Comparison of ENCODE assay signal across 8 cellular contexts in the genomic region with DNA sequence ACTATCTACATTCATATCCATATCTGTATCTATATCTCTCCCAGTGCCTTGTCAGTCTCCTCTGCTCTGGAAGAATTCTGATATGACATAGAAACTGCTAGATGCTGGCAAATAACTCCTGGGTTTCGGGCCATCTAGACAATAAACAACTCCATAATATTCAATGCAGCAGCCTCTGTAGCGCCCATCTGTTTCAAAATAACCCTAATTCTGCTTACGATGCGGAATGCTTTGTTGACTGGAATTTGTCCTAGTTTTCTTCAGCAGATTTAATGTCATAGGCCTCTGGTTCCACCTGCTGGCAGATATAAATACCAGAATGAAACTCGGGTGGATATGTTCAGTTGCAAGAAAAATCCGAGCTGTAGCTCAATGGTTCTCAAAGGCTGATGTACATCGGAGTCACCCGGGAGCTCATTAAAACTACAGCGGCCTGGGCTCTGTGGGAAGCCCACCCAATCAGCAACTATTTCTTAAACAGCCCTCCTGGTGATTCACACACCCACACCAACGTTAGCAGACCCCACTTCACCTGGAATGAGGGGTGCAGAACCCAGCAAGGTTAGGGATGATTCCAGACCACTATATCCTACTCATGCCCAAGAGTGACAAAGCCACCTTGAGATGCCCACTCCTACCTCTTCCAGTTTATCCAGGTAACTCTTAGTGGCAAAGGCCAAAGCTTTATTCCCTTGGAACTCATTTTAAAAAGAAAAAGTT.
DNase-seq lines count a peak whose midpoint lies in the region; ATAC-seq and TF ChIP-seq lines count a peak whose summit lies in the region.

No MANE protein-coding gene starts in this region.

- DNase-seq in G401 (ENCODE audit: low spot score) (peak; percentile 96), RKO (ENCODE audit: low spot score) (peak; percentile 60), dedifferentiated amniotic fluid mesenchymal stem cell (ENCODE audit: extremely low spot score) (peak; percentile 83), lower lobe of right lung (no peak), upper lobe of left lung (no peak), activated gamma-delta T cell treated with Interleukin-2 at 50 U/mL for 16 hours (no peak)

- no peaks in the 10 kb centered on the region for H3K4me1 ChIP-seq in lower lobe of right lung
- peaks cover 0 to 3% (median 2%) of the 10 kb centered on the region in 4 donors for H3K4me1 ChIP-seq in upper lobe of left lung

- no peak for TF ChIP-seq EP300 in upper lobe of left lung (IDR thresholded peaks at IDR 0.05)

- TF ChIP-seq CTCF in lower lobe of right lung (IDR thresholded peaks at IDR 0.05), result peak; percentile 64
- TF ChIP-seq CTCF in upper lobe of left lung (IDR thresholded peaks at IDR 0.05), result peak; percentile 22 to 70 (median 52)

- H3K36me3 ChIP-seq in KOPT-K1 (ENCODE audit: insufficient read depth, low read length), result no peaks in the 10 kb centered on the region
- H3K36me3 ChIP-seq in lower lobe of right lung, result no peaks in the 10 kb centered on the region
- no peaks in the 10 kb centered on the region for H3K36me3 ChIP-seq in upper lobe of left lung

- no peak for TF ChIP-seq POLR2A in upper lobe of left lung (IDR thresholded peaks at IDR 0.05)

- WGBS in upper lobe of left lung, 2 donors, result 45 to 48% methylated on average over 10 of the region's 10 CpGs

- H3K27ac ChIP-seq in KOPT-K1 (ENCODE audit: low read depth, low read length, poor library complexity, severe bottlenecking) (peak overlapping the region; percentile 94), lower lobe of right lung (peak overlapping the region; percentile 56), upper lobe of left lung (peak overlapping the region in 1 of 4 donors; percentile 2)

- H3K4me3 ChIP-seq in lower lobe of right lung (no peak overlapping the region), upper lobe of left lung (no peak overlapping the region)

- in situ Hi-C loops in G401 (cut with HindIII; ENCODE audit: low sequenced_read_pairs), result no loop called here

- H3K27me3 ChIP-seq in lower lobe of right lung (ENCODE audit: low read depth), result no peaks in the 10 kb centered on the region
- no peaks in the 10 kb centered on the region for H3K27me3 ChIP-seq in upper lobe of left lung

- intact Hi-C loops in lower lobe of right lung (cut with DNase I), result loop anchor here (10.0 kb wide), 1 partner anchor 1321 kb away; no protein-coding TSS in a partner anchor

- peak; percentile 19 for ATAC-seq in GM21515 (IDR thresholded peaks at IDR 0.05; ENCODE audit: unreplicated experiment)
- ATAC-seq in lower lobe of right lung, result peak; percentile 40 to 63
- ATAC-seq in upper lobe of left lung (ENCODE audit: low FRiP score in 2 of 2), result peak in 1 of 2 donors; percentile 83

- H3K9me3 ChIP-seq in KOPT-K1 (ENCODE audit: insufficient read depth, low read length, poor library complexity, severe bottlenecking) (no peaks in the 10 kb centered on the region), lower lobe of right lung (no peaks in the 10 kb centered on the region), upper lobe of left lung (no peaks in the 10 kb centered on the region)

Comparison
In these comparisons a context has a peak if more than half of its experiments do, and no peak if none do; other contexts are left out.
1. DNase-seq: peak in G401 (single experiment), RKO (single experiment) and dedifferentiated amniotic fluid mesenchymal stem cell (single experiment); none in lower lobe of right lung (single experiment), upper lobe of left lung (0 of 2) and activated gamma-delta T cell treated with Interleukin-2 at 50 U/mL for 16 hours (single experiment).